8 cellular contexts compared by ENCODE assay signal in genomic region chr17:39927101-39927927, GRCh38. TPM values are rescaled to one million over a fixed set of nuclear protein-coding genes. Genes with fewer than 3 reads are reported as not detected.
DNase-seq lines count a peak whose midpoint lies in the region; ATAC-seq and TF ChIP-seq lines count a peak whose summit lies in the region.

LRRC3C (plus strand) TSS chr17:39927732; CDS start chr17:39941524, 13,792 bp downstream.
ORMDL3 (minus strand) TSS chr17:39927601; CDS start chr17:39924203, 3,398 bp downstream.

- H3K9me3 Mint-ChIP-seq in activated T-cell treated with anti-CD3 and anti-CD28 coated beads, Interleukin-2, amount 50 U/mL, for 4 hours: no peaks in the 10 kb centered on the region

- peaks cover 14% of the 10 kb centered on the region; the same call in 1 of the 2 replicates for H4K20me1 ChIP-seq in PC-9 (ENCODE audit: insufficient read depth)

- POLR2A ChIA-PET in PC-9 (lab: Charles Lee; ENCODE audit: unreplicated experiment): interaction anchor here (0.6 to 0.7 kb wide), 2 partner anchors 188 to 291 kb away, joined by 4 to 5 read pairs; no protein-coding TSS in a partner anchor

- H3K36me3 ChIP-seq in PC-9 (ENCODE audit: low read depth) (no peaks in the 10 kb centered on the region), esophagus (ENCODE audit: control insufficient read depth in 2 of 2, insufficient read depth in 2 of 2, low read length in 1 of 2) (peaks cover 2 to 16% of the 10 kb centered on the region in 2 donors), mucosa of stomach (ENCODE audit: control insufficient read depth, insufficient read depth, low read length) (peaks cover 11% of the 10 kb centered on the region)

- TF ChIP-seq CTCF in PC-9 (conservative IDR thresholded peaks at IDR 0.05): no peak

- peak; percentile 82 for ATAC-seq in GM21576 (IDR thresholded peaks at IDR 0.05; ENCODE audit: unreplicated experiment)
- peak; percentile 86 to 90 for ATAC-seq in activated T-cell treated with anti-CD3 and anti-CD28 coated beads, Interleukin-2, amount 50 U/mL, for 4 hours

- H3K4me3 ChIP-seq in PC-9: peak within 1 kb of the TSS; percentile 98
- H3K4me3 ChIP-seq in esophagus (ENCODE audit: low read depth in 1 of 2, low read length in 2 of 2): peak within 1 kb of the TSS; percentile 65 to 84
- peak within 1 kb of the TSS; percentile 80 for H3K4me3 ChIP-seq in mucosa of stomach (ENCODE audit: low read length)

- no peaks in the 10 kb centered on the region for H3K27me3 Mint-ChIP-seq in activated T-cell treated with anti-CD3 and anti-CD28 coated beads, Interleukin-2, amount 50 U/mL, for 4 hours (ENCODE audit: low read depth)

- CTCF ChIA-PET in PC-9 (lab: Charles Lee): no interaction called here

- H2AFZ ChIP-seq in PC-9: peak within 1 kb of the TSS; percentile 97

- no TSS peak for BruUV-seq in PC-9 (replicated peaks; lab: Mats Ljungman, UMichigan)

- H3K4me1 Mint-ChIP-seq in activated T-cell treated with anti-CD3 and anti-CD28 coated beads, Interleukin-2, amount 50 U/mL, for 4 hours (ENCODE audit: low read depth): peaks cover 53% of the 10 kb centered on the region

- H3K9ac ChIP-seq in mucosa of stomach (ENCODE audit: low read length): peak within 1 kb of the TSS; percentile 78

- H3K9me3 ChIP-seq in PC-9 (ENCODE audit: insufficient read depth, low read depth) (no peaks in the 10 kb centered on the region), esophagus (ENCODE audit: control insufficient read depth in 2 of 2, insufficient read depth in 1 of 2, low read depth in 1 of 2, low read length in 1 of 2) (no peaks in the 10 kb centered on the region), mucosa of stomach (ENCODE audit: control insufficient read depth, low read length) (no peaks in the 10 kb centered on the region)

- H3K4me2 ChIP-seq in PC-9: peak within 1 kb of the TSS; percentile 95

- intact Hi-C loops in PC-9 (cut with micrococcal nuclease; ENCODE audit: unreplicated experiment): loop anchor here (5.0 to 10.0 kb wide), 2 partner anchors 155 to 173 kb away; no protein-coding TSS in a partner anchor

- peaks cover 8% of the 10 kb centered on the region for H3K36me3 Mint-ChIP-seq in activated T-cell treated with anti-CD3 and anti-CD28 coated beads, Interleukin-2, amount 50 U/mL, for 4 hours (ENCODE audit: insufficient read depth)

- peak within 1 kb of the TSS; percentile 89 for H3K27ac ChIP-seq in PC-9
- peak within 1 kb of the TSS; percentile 83 to 90 for H3K27ac ChIP-seq in esophagus (ENCODE audit: low read depth in 2 of 2, low read length in 1 of 2)

- no peaks in the 10 kb centered on the region for H3K9me2 ChIP-seq in PC-9 (ENCODE audit: insufficient read depth)

- in situ Hi-C loops in KBM-7 (cut with MboI; ENCODE audit: low pct_unique_long_range_greater_than_20kb, low sequenced_read_pairs): no loop called here

- H3K4me1 ChIP-seq in PC-9 (replicated peaks; ENCODE audit: insufficient read depth): peaks cover 35% of the 10 kb centered on the region
- H3K4me1 ChIP-seq in esophagus (ENCODE audit: control insufficient read depth in 2 of 2, insufficient read depth in 2 of 2, low read length in 1 of 2): peaks cover 3 to 16% of the 10 kb centered on the region in 2 donors
- H3K4me1 ChIP-seq in mucosa of stomach (ENCODE audit: control insufficient read depth, insufficient read depth, low read length): peaks cover 38% of the 10 kb centered on the region

- 1% methylated on average over 66 to 72 of the region's 72 CpGs for WGBS in esophagus, 2 donors

- DNase-seq in DMS 273 treated with DMSO at 0.1 percent for 48 hours (lab: John Stamatoyannopoulos, UW): peak; percentile 87
- peak; percentile 96 for DNase-seq in KBM-7
- peak; percentile 77 to 88 for DNase-seq in PC-9
- DNase-seq in activated T-cell treated with anti-CD3 and anti-CD28 coated beads, Interleukin-2, amount 50 U/mL, for 4 hours: peak; percentile 89
- DNase-seq in stimulated activated CD8-positive, alpha-beta memory T cell treated with anti-CD3 and anti-CD28 coated beads, Interleukin-4, amount 100 ng/mL, for 48 hours: peak; percentile 94

- H3F3A ChIP-seq in PC-9 (ENCODE audit: insufficient read depth, low read depth): peaks cover 27% of the 10 kb centered on the region

- H3K27me3 ChIP-seq in PC-9 (ENCODE audit: insufficient read depth, low read depth): no peaks in the 10 kb centered on the region
- H3K27me3 ChIP-seq in esophagus (ENCODE audit: control insufficient read depth in 1 of 2, insufficient read depth in 2 of 2, low read length in 2 of 2): no peaks in the 10 kb centered on the region
- no peaks in the 10 kb centered on the region for H3K27me3 ChIP-seq in mucosa of stomach (ENCODE audit: control insufficient read depth, insufficient read depth, low read length)

- peak within 1 kb of the TSS; percentile 90 for H3K4me3 Mint-ChIP-seq in activated T-cell treated with anti-CD3 and anti-CD28 coated beads, Interleukin-2, amount 50 U/mL, for 4 hours

- H3K79me2 ChIP-seq in PC-9 (ENCODE audit: low read depth): peaks cover 25% of the 10 kb centered on the region

RNA-seq across cellular contexts. Expression of gene LRRC3C, which starts in this region (rescaled TPM):
- total RNA-seq in PC-9 (2021): not detected in 2 replicates
- total RNA-seq in activated T-cell treated with anti-CD3 and anti-CD28 coated beads, Interleukin-2, amount 50 U/mL, for 4 hours: not detected
- not detected for polyA plus RNA-seq in esophagus

RNA-seq across cellular contexts. Expression of gene ORMDL3, which starts in this region (rescaled TPM):
- total RNA-seq in PC-9 (2021): 51.1 and 68.1 TPM in 2 replicates
- total RNA-seq in activated T-cell treated with anti-CD3 and anti-CD28 coated beads, Interleukin-2, amount 50 U/mL, for 4 hours: 10 to 100 TPM; 48.9 to 71.0 (median 52.1) TPM
- polyA plus RNA-seq in esophagus: 10 to 100 TPM; 21.8 to 23.0 TPM

Comparison
In these comparisons a context has a peak if more than half of its experiments do, and no peak if none do; other contexts are left out.
1. Peak in every context shown above with its lines: DNase-seq, ATAC-seq, H3K4me3 ChIP-seq and H3K27ac ChIP-seq.